In the genomic region with DNA sequence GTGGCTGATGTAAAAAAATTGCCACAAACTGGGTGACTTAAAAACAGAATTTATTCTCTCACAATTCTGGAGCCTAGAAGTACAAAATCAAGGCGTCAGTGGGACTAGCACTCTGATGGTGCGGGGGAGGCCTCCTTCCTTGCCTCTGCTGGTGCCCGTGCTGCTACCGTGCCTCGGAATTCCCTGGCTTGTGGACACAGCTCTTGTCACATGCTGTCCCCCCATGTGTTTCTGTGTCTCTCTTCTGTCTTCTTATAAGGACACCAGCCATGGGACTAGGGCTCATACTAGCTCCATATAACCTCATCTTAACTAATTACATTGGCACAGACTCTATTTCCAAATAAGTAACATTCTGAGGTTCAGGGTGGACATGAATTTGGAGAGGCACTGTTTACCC, we compare ENCODE assay signal across 33 cellular contexts.
"Had no signal": no experiment of that assay in that cellular context is flagged by ENCODE, and none has a peak within 500 bp of the region (broad histone marks: within the 10 kb centered on the region; RNA-seq: fewer than 3 reads in every experiment).

No MANE protein-coding gene starts in this region.

- H3K36me3 ChIP-seq: MG63 had no signal

- H3K27me3 ChIP-seq: MG63 had no signal

- H3K9ac ChIP-seq: KMS-11 had no signal

- H3K27ac ChIP-seq: KMS-11 had no signal

- H3K9me3 ChIP-seq: MG63 had no signal

- DNase-seq: Karpas-422, Kasumi-1, KG1, MG63, MM.1S, MV-4-11, NCI-H1048, NCI-H1092, NCI-H1092 treated with DMSO at 0.1 percent for 48 hours, NCI-H1105, NCI-H1105 treated with DMSO at 0.1 percent for 48 hours, NCI-H1417, NCI-H1417 treated with DMSO at 0.1 percent for 48 hours, NCI-H1436, NCI-H1436 treated with DMSO at 0.1 percent for 48 hours, NCI-H146, NCI-H1694, NCI-H1694 treated with DMSO at 0.1 percent for 48 hours, NCI-H187, NCI-H187 treated with DMSO at 0.1 percent for 48 hours, NCI-H1930, NCI-H2029 treated with DMSO at 0.1 percent for 48 hours, NCI-H2081, NCI-H2081 treated with DMSO at 0.1 percent for 48 hours, NCI-H2107, NCI-H2171, NCI-H2171 treated with DMSO at 0.1 percent for 48 hours, NCI-H2227 treated with DMSO at 0.1 percent for 48 hours, NCI-H226, NCI-H345, NCI-H446, NCI-H446 treated with DMSO at 0.1 percent for 48 hours had no signal

- H3K4me2 ChIP-seq: KMS-11 had no signal

- H3K4me3 ChIP-seq: MG63 had no signal
